In genomic region chr1:172477741-172478140, GRCh38 we compare ENCODE assay signal across 26 cellular contexts. TPM values are rescaled to one million over a fixed set of nuclear protein-coding genes. Genes with fewer than 3 reads are reported as not detected.
"Had no signal": no experiment of that assay in that cellular context is flagged by ENCODE, and none has a peak within 500 bp of the region (broad histone marks: within the 10 kb centered on the region; RNA-seq: fewer than 3 reads in every experiment).

No MANE protein-coding gene starts in this region.

- H3K36me3 ChIP-seq: esophagus squamous epithelium, heart right ventricle, sigmoid colon, thoracic aorta, upper lobe of right lung had no signal

- H3K4me1 ChIP-seq: upper lobe of right lung had no signal

- H3K4me3 ChIP-seq: coronary artery, esophagus squamous epithelium, heart right ventricle, sigmoid colon, thoracic aorta, upper lobe of right lung had no signal

- H3K27me3 ChIP-seq: esophagus squamous epithelium, heart right ventricle, sigmoid colon, upper lobe of right lung had no signal

- H3K27ac Mint-ChIP-seq: activated CD4-positive, alpha-beta memory T cell treated with anti-CD3 and anti-CD28 coated beads, Interleukin-2, amount 10 ng/mL, durations not matched to agents 7 days and 5 days; activated CD4-positive, alpha-beta T cell treated with anti-CD3 and anti-CD28 coated beads, Interleukin-2, amount 10 ng/mL, durations not matched to agents 24 days and 14 days; activated naive CD4-positive, alpha-beta T cell treated with anti-CD3 and anti-CD28 coated beads for 36 hours; activated T-cell treated with anti-CD3 and anti-CD28 coated beads, Interleukin-2, amount 50 U/mL, for 72 hours; immature natural killer cell; memory B cell; naive B cell had no signal

- H3K9me3 Mint-ChIP-seq: activated CD4-positive, alpha-beta memory T cell treated with anti-CD3 and anti-CD28 coated beads, Interleukin-2, amount 10 ng/mL, durations not matched to agents 7 days and 5 days; activated CD4-positive, alpha-beta T cell treated with anti-CD3 and anti-CD28 coated beads, Interleukin-2, amount 10 ng/mL, durations not matched to agents 24 days and 14 days; activated naive CD4-positive, alpha-beta T cell treated with anti-CD3 and anti-CD28 coated beads for 36 hours; activated T-cell treated with anti-CD3 and anti-CD28 coated beads, Interleukin-2, amount 50 U/mL, for 72 hours; immature natural killer cell; memory B cell; naive B cell; neural crest cell had no signal

- DNase-seq: activated CD4-positive, alpha-beta memory T cell treated with anti-CD3 and anti-CD28 coated beads, Interleukin-2, amount 10 ng/mL, durations not matched to agents 7 days and 5 days; activated CD4-positive, alpha-beta T cell treated with anti-CD3 and anti-CD28 coated beads, Interleukin-2, amount 10 ng/mL, durations not matched to agents 24 days and 14 days; activated effector memory CD4-positive, alpha-beta T cell treated with Interleukin-2 at 50 U/mL for 16 hours; activated naive CD4-positive, alpha-beta T cell treated with anti-CD3 and anti-CD28 coated beads for 36 hours; activated T-cell treated with anti-CD3 and anti-CD28 coated beads, Interleukin-2, amount 50 U/mL, for 72 hours; amygdala; cerebellar nuclear complex; esophagus squamous epithelium; heart right ventricle; immature natural killer cell; left ventricle myocardium superior; naive B cell; posterior cingulate gyrus; retina; sigmoid colon; stimulated activated CD4-positive, alpha-beta T cell treated with anti-CD3 and anti-CD28 coated beads, Interleukin-4, amount 100 ng/mL, for 1 hour; stimulated activated naive CD4-positive, alpha-beta T cell; upper lobe of right lung had no signal

- H3K4me3 Mint-ChIP-seq: activated CD4-positive, alpha-beta memory T cell treated with anti-CD3 and anti-CD28 coated beads, Interleukin-2, amount 10 ng/mL, durations not matched to agents 7 days and 5 days; activated CD4-positive, alpha-beta T cell treated with anti-CD3 and anti-CD28 coated beads, Interleukin-2, amount 10 ng/mL, durations not matched to agents 24 days and 14 days; activated naive CD4-positive, alpha-beta T cell treated with anti-CD3 and anti-CD28 coated beads for 36 hours; activated T-cell treated with anti-CD3 and anti-CD28 coated beads, Interleukin-2, amount 50 U/mL, for 72 hours; immature natural killer cell; memory B cell; naive B cell; neural crest cell had no signal

- H3K36me3 Mint-ChIP-seq: immature natural killer cell, memory B cell, naive B cell had no signal

- H3K4me1 Mint-ChIP-seq: immature natural killer cell, memory B cell had no signal

- ATAC-seq: activated CD4-positive, CD25-positive, alpha-beta regulatory T cell treated with anti-CD3 and anti-CD28 coated beads, Interleukin-2, amount 50 U/mL, for 24 hours; activated T-cell treated with anti-CD3 and anti-CD28 coated beads, Interleukin-2, amount 50 U/mL, for 72 hours; heart right ventricle; left ventricle myocardium superior; upper lobe of right lung had no signal

- H3K27ac ChIP-seq: coronary artery, esophagus squamous epithelium, heart right ventricle, sigmoid colon, thoracic aorta, upper lobe of right lung had no signal

- H3K9me3 ChIP-seq: esophagus squamous epithelium, heart right ventricle, sigmoid colon, thoracic aorta, upper lobe of right lung had no signal

RNA-seq across cellular contexts. Expression of gene C1orf105, which starts 57.3 kb away (rescaled TPM):
- total RNA-seq: activated CD4-positive, alpha-beta memory T cell treated with anti-CD3 and anti-CD28 coated beads, Interleukin-2, amount 10 ng/mL, durations not matched to agents 7 days and 5 days; activated CD4-positive, alpha-beta T cell treated with anti-CD3 and anti-CD28 coated beads, Interleukin-2, amount 10 ng/mL, durations not matched to agents 24 days and 14 days; activated naive CD4-positive, alpha-beta T cell treated with anti-CD3 and anti-CD28 coated beads for 36 hours; activated T-cell treated with anti-CD3 and anti-CD28 coated beads, Interleukin-2, amount 50 U/mL, for 72 hours; esophagus squamous epithelium; mucosa of gallbladder; neural crest cell; omental fat pad; sigmoid colon; T-helper 2 cell treated with Interferon-gamma antibody and Interleukin-4, amounts not matched to agents 100 ng/mL and 5 ng/mL, for 36 hours; thoracic aorta; upper lobe of right lung had no signal
- polyA plus RNA-seq: immature natural killer cell, sigmoid colon had no signal
